1 cellular context compared by ENCODE assay signal in the genomic region with DNA sequence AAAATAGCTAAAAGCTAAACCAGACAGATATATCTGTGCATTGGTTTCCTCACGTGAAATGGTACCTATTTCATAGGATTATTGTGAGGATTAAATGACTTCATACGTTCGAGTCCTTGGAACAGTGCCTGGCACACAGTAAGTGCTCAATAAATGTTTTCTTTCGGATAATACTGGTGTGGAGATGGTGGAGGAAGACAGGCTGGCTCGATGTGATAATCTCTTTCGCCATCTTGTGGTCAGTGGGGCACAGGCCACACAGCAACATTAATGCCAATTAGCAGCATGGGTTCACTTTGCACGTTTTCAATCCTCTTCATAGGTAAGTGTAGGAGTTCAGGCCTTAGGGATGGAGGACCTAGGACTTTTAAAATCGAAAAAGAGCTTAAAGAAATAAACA.
TF ChIP-seq lines count a peak whose summit lies in the region.

No MANE protein-coding gene starts in this region.

TF ChIP-seq in H1, 55 proteins besides CTCF, POLR2A, EP300 and RAD21:
- TF ChIP-seq RFX5 (IDR thresholded peaks at IDR 0.05; ENCODE audit: borderline replicate concordance, low read depth, low read length) (no peak), PHF8 (conservative IDR thresholded peaks at IDR 0.05; ENCODE audit: low read depth, low read length) (no peak), JUN (IDR thresholded peaks at IDR 0.05; ENCODE audit: low read depth, low read length) (no peak), FOSL1 (IDR thresholded peaks at IDR 0.05; ENCODE audit: insufficient read depth, low read depth, low read length) (no peak), EZH2 (IDR thresholded peaks at IDR 0.05; ENCODE audit: low read depth, low read length, severe bottlenecking) (no peak), ZNF274 (IDR thresholded peaks at IDR 0.05; ENCODE audit: borderline replicate concordance, extremely low read depth, low read length) (no peak), SP2 (IDR thresholded peaks at IDR 0.05; ENCODE audit: low read length) (no peak), BACH1 (IDR thresholded peaks at IDR 0.05; ENCODE audit: low read length) (no peak), YY1 (IDR thresholded peaks at IDR 0.05; ENCODE audit: low read depth, low read length) (no peak), SP1 (IDR thresholded peaks at IDR 0.05; ENCODE audit: low read depth, low read length) (no peak), KDM1A (IDR thresholded peaks at IDR 0.05; ENCODE audit: borderline replicate concordance, low read length) (no peak)
- TF ChIP-seq, protein P1, sequence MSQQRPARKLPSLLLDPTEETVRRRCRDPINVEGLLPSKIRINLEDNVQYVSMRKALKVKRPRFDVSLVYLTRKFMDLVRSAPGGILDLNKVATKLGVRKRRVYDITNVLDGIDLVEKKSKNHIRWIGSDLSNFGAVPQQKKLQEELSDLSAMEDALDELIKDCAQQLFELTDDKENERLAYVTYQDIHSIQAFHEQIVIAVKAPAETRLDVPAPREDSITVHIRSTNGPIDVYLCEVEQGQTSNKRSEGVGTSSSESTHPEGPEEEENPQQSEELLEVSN (IDR thresholded peaks at IDR 0.05), result no peak
